ENCODE assay signal across 26 cellular contexts in the genomic region with DNA sequence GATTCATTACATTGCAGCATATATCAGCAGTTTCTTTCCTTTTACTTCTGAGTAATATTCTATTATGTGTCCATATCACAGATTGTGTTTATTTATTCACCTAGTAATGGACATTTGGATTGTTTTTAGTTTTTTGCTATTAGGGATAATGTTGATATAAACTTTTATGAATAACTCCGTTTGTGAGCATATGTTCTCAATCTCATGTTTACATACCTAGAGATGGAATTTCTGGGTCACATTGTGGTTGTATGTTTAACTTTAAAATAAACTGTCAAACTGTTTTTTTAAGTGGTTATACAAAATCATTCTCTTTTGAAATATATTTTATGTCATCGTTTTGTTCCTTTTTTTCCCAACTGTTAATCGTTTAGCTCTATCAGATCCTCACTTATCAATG.
"Had no signal": no experiment of that assay in that cellular context is flagged by ENCODE, and none has a peak within 500 bp of the region (broad histone marks: within the 10 kb centered on the region; RNA-seq: fewer than 3 reads in every experiment).

No MANE protein-coding gene starts in this region.

- H3K36me3 Mint-ChIP-seq: naive B cell; stimulated activated naive B cell treated with anti-CD40 and anti-IgM and Interleukin-4, amounts not matched to agents 10 μg/mL and 1 μg/mL and 100 μg/mL, for 72 hours had no signal

- H3K4me1 Mint-ChIP-seq: activated B cell treated with CpG ODN at 0.5 μM for 24 hours; activated CD4-positive, alpha-beta T cell treated with anti-CD3 and anti-CD28 coated beads for 36 hours; activated T-helper 17 cell treated with anti-CD3 and anti-CD28 coated beads, Interleukin-2, amount 50 U/mL, for 72 hours; naive B cell; stimulated activated naive B cell treated with anti-CD40 and anti-IgM and Interleukin-4, amounts not matched to agents 10 μg/mL and 1 μg/mL and 100 μg/mL, for 72 hours had no signal

- H3K27ac Mint-ChIP-seq: activated B cell treated with CpG ODN at 0.5 μM for 24 hours; activated CD4-positive, alpha-beta T cell treated with anti-CD3 and anti-CD28 coated beads for 36 hours; activated naive CD4-positive, alpha-beta T cell treated with anti-CD3 and anti-CD28 coated beads, Interleukin-2, amount 50 U/mL, for 72 hours; activated T-cell treated with anti-CD3 and anti-CD28 coated beads, Interleukin-2, amount 50 U/mL, for 24 hours; activated T-helper 17 cell treated with anti-CD3 and anti-CD28 coated beads, Interleukin-2, amount 50 U/mL, for 72 hours; naive B cell; stimulated activated naive B cell treated with anti-CD40 and anti-IgM and Interleukin-4, amounts not matched to agents 10 μg/mL and 1 μg/mL and 100 μg/mL, for 72 hours had no signal

- H3K27ac ChIP-seq: adrenal gland, heart left ventricle, left lung, right lobe of liver, transverse colon, uterus had no signal

- H3K27me3 ChIP-seq: adrenal gland, heart left ventricle, left lung, right lobe of liver, transverse colon, uterus had no signal

- H3K4me1 ChIP-seq: adrenal gland, heart left ventricle, left lung, right lobe of liver, transverse colon, uterus had no signal

- ATAC-seq: activated CD4-positive, alpha-beta T cell treated with anti-CD3 and anti-CD28 coated beads for 36 hours; activated naive CD4-positive, alpha-beta T cell treated with anti-CD3 and anti-CD28 coated beads, Interleukin-2, amount 50 U/mL, for 72 hours; activated T-helper 17 cell treated with anti-CD3 and anti-CD28 coated beads, Interleukin-2, amount 50 U/mL, for 72 hours; heart left ventricle; left lung; right lobe of liver; stimulated activated naive B cell treated with anti-CD40 and anti-IgM and Interleukin-4, amounts not matched to agents 10 μg/mL and 1 μg/mL and 100 μg/mL, for 72 hours had no signal

- H3K4me3 Mint-ChIP-seq: activated B cell treated with CpG ODN at 0.5 μM for 24 hours; activated CD4-positive, alpha-beta T cell treated with anti-CD3 and anti-CD28 coated beads for 36 hours; activated T-cell treated with anti-CD3 and anti-CD28 coated beads, Interleukin-2, amount 50 U/mL, for 24 hours; activated T-helper 17 cell treated with anti-CD3 and anti-CD28 coated beads, Interleukin-2, amount 50 U/mL, for 72 hours; naive B cell; stimulated activated naive B cell treated with anti-CD40 and anti-IgM and Interleukin-4, amounts not matched to agents 10 μg/mL and 1 μg/mL and 100 μg/mL, for 72 hours had no signal

- H3K4me3 ChIP-seq: adrenal gland, heart left ventricle, left lung, lung, right lobe of liver, transverse colon, uterus had no signal

- H3K27me3 Mint-ChIP-seq: activated B cell treated with CpG ODN at 0.5 μM for 24 hours; activated CD4-positive, alpha-beta T cell treated with anti-CD3 and anti-CD28 coated beads for 36 hours; activated T-cell treated with anti-CD3 and anti-CD28 coated beads, Interleukin-2, amount 50 U/mL, for 24 hours; activated T-helper 17 cell treated with anti-CD3 and anti-CD28 coated beads, Interleukin-2, amount 50 U/mL, for 72 hours; naive B cell; stimulated activated naive B cell treated with anti-CD40 and anti-IgM and Interleukin-4, amounts not matched to agents 10 μg/mL and 1 μg/mL and 100 μg/mL, for 72 hours had no signal

- H3K36me3 ChIP-seq: adrenal gland, heart left ventricle, left lung, right lobe of liver, transverse colon, uterus had no signal

- DNase-seq: activated B cell treated with CpG ODN at 0.5 μM for 24 hours; activated CD4-positive, alpha-beta T cell treated with anti-CD3 and anti-CD28 coated beads for 36 hours; activated CD4-positive, alpha-beta T cell treated with anti-CD3 and anti-CD28 coated beads, Interleukin-2, amount 50 U/mL, for 4 hours; activated CD8-positive, alpha-beta memory T cell treated with anti-CD3 and anti-CD28 coated beads for 24 hours; activated CD8-positive, alpha-beta memory T cell treated with anti-CD3 and anti-CD28 coated beads, Interleukin-2, amount 50 U/mL, for 4 hours; activated T-cell treated with anti-CD3 and anti-CD28 coated beads, Interleukin-2, amount 50 U/mL, for 24 hours; adrenal gland; cerebellar nuclear complex; cortex of kidney; heart left ventricle; kidney glomerular epithelial cell; left lung; naive B cell; nucleus accumbens; right lobe of liver; small intestine; stimulated activated CD4-positive, alpha-beta T cell treated with anti-CD3 and anti-CD28 coated beads, Interleukin-15, amount 100 ng/mL, for 24 hours; stimulated activated CD4-positive, alpha-beta T cell treated with anti-CD3 and anti-CD28 coated beads, Interleukin-2, amount 100 ng/mL, for 48 hours; stimulated activated CD8-positive, alpha-beta memory T cell treated with anti-CD3 and anti-CD28 coated beads, Interleukin-4, amount 100 ng/mL, for 48 hours; stimulated activated naive B cell treated with anti-CD40 and anti-IgM and Interleukin-4, amounts not matched to agents 10 μg/mL and 1 μg/mL and 100 μg/mL, for 72 hours; T-helper 9 cell; transverse colon; uterus had no signal

- H3K9me3 ChIP-seq: adrenal gland, right lobe of liver, transverse colon, uterus had no signal
